17 cellular contexts compared by ENCODE assay signal in the genomic region with DNA sequence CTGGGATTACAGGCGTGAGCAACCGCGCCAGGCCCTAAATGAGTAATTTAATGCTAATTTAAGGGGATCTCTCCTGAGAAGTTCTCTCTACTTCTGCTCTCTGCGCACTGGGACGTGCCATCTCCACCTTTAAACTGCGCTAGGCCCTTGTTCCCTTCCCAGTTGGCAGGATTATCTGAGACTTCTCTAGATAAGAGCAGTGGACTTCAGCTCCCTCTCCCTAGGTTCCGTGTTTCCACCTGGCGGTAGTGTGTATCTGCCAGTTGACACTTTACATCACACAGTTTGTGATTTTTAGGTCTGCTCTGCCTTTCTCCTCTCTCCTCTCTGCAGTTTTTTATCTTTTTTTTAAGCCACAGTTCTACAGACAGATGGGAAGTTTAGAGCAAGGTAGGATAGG. TPM values are rescaled to one million over a fixed set of nuclear protein-coding genes. Genes with fewer than 3 reads are reported as not detected.
A peak's percentile ranks its signal among the peaks of the same experiment; 100 is the strongest.
DNase-seq lines count a peak whose midpoint lies in the region; ATAC-seq, FAIRE-seq and TF ChIP-seq lines count a peak whose summit lies in the region.
"Had no signal": no experiment of that assay in that cellular context is flagged by ENCODE, and none has a peak within 500 bp of the region (broad histone marks: within the 10 kb centered on the region; RNA-seq: fewer than 3 reads in every experiment).

No MANE protein-coding gene starts in this region.

- peak overlapping the region; percentile 88 for H3K27ac Mint-ChIP-seq in HFFc6
- H3K27ac Mint-ChIP-seq: activated CD4-positive, alpha-beta T cell treated with anti-CD3 and anti-CD28 coated beads, Interleukin-2, amount 10 ng/mL, durations not matched to agents 7 days and 5 days; CD4-positive, alpha-beta T cell; T-cell had no signal

- no peak overlapping the region for H3K9ac ChIP-seq in colonic mucosa (ENCODE audit: low read depth in 2 of 2, low read length in 2 of 2)

- no peak for TF ChIP-seq POLR2A in body of pancreas (IDR thresholded peaks at IDR 0.05)

- H3K4me1 Mint-ChIP-seq in HFFc6 (ENCODE audit: low read depth) = peaks cover 85% of the 10 kb centered on the region
- H3K4me1 Mint-ChIP-seq: activated CD4-positive, alpha-beta T cell treated with anti-CD3 and anti-CD28 coated beads, Interleukin-2, amount 10 ng/mL, durations not matched to agents 7 days and 5 days; T-cell had no signal

- H3K27me3 ChIP-seq in body of pancreas (no peaks in the 10 kb centered on the region), hepatocyte (no peaks in the 10 kb centered on the region), small intestine (ENCODE audit: control insufficient read depth in 2 of 2, insufficient read depth in 2 of 2, low read length in 2 of 2) (no peaks in the 10 kb centered on the region), colonic mucosa (no peaks in the 10 kb centered on the region)

- H3K4me1 ChIP-seq in body of pancreas (peaks cover 18% of the 10 kb centered on the region), hepatocyte (ENCODE audit: insufficient read depth) (peaks cover 25% of the 10 kb centered on the region), small intestine (ENCODE audit: control insufficient read depth in 2 of 2, insufficient read depth in 1 of 2, low read depth in 1 of 2, low read length in 1 of 2) (peaks cover 3 to 7% of the 10 kb centered on the region in 2 donors), colonic mucosa (no peaks in the 10 kb centered on the region)

- peak overlapping the region; percentile 78 for H3K4me3 Mint-ChIP-seq in HFFc6
- H3K4me3 Mint-ChIP-seq: activated CD4-positive, alpha-beta T cell treated with anti-CD3 and anti-CD28 coated beads, Interleukin-2, amount 10 ng/mL, durations not matched to agents 7 days and 5 days; CD4-positive, alpha-beta T cell; T-cell had no signal

- H3K4me2 ChIP-seq in hepatocyte = peak overlapping the region; percentile 22

- H3K9me3 ChIP-seq in body of pancreas (no peaks in the 10 kb centered on the region), hepatocyte (ENCODE audit: low read depth) (no peaks in the 10 kb centered on the region), small intestine (ENCODE audit: control insufficient read depth, low read depth) (no peaks in the 10 kb centered on the region), colonic mucosa (no peaks in the 10 kb centered on the region)

- H3K79me2 ChIP-seq in hepatocyte = peaks cover 62% of the 10 kb centered on the region

- H3K27ac ChIP-seq in body of pancreas (peak overlapping the region in 1 of 4 donors; percentile 24), hepatocyte (peak overlapping the region; percentile 51), small intestine (ENCODE audit: low read depth in 1 of 2, low read length in 1 of 2) (peak overlapping the region in 1 of 2 donors; percentile 2), colonic mucosa (no peak overlapping the region)

- H2AFZ ChIP-seq in hepatocyte = no peak overlapping the region

- intact Hi-C loops in body of pancreas (cut with DNase I) (no loop called here), posterior vena cava (cut with DNase I) (no loop called here), colonic mucosa (cut with DNase I) (no loop called here)

- FAIRE-seq in small intestine (lab: Jason Lieb, UNC) = no peak

- no peaks in the 10 kb centered on the region for H3K36me3 ChIP-seq in body of pancreas (replicated peaks in 1 of 2; ENCODE audit: insufficient read depth in 1 of 2, low read depth in 2 of 2)
- H3K36me3 ChIP-seq in hepatocyte (replicated peaks; ENCODE audit: insufficient read depth, low read depth) = no peaks in the 10 kb centered on the region
- no peaks in the 10 kb centered on the region for H3K36me3 ChIP-seq in small intestine (ENCODE audit: control insufficient read depth in 2 of 2, insufficient read depth in 2 of 2, low read length in 2 of 2)
- H3K36me3 ChIP-seq in colonic mucosa = no peaks in the 10 kb centered on the region

- 50 to 56% methylated on average over 8 of the region's 8 CpGs for WGBS in body of pancreas, 2 donors
- 70% methylated on average over 8 of the region's 8 CpGs for WGBS in hepatocyte (ENCODE audit: low lambda C conversion rate, missing lambda C conversion rate)
- WGBS in small intestine, 3 donors = 10 to 59% (median 31%) methylated on average over 8 of the region's 8 CpGs

- no peaks in the 10 kb centered on the region for H3K9me3 Mint-ChIP-seq in HFFc6
- H3K9me3 Mint-ChIP-seq: activated CD4-positive, alpha-beta T cell treated with anti-CD3 and anti-CD28 coated beads, Interleukin-2, amount 10 ng/mL, durations not matched to agents 7 days and 5 days; CD4-positive, alpha-beta T cell; T-cell had no signal

- H3K36me3 Mint-ChIP-seq in HFFc6 (ENCODE audit: low read depth) = peaks cover 6% of the 10 kb centered on the region; the same call in 1 of the 2 replicates

- TF ChIP-seq CTCF in HFFc6 (IDR thresholded peaks at IDR 0.05) (no peak), body of pancreas (IDR thresholded peaks at IDR 0.05) (peak in 4 of 7 experiments; percentile 34 to 54 (median 37)), hepatocyte (IDR thresholded peaks at IDR 0.05; ENCODE audit: poor library complexity) (peak; percentile 20), colonic mucosa (IDR thresholded peaks at IDR 0.05) (no peak)

- H3K9me2 ChIP-seq in hepatocyte (replicated peaks; ENCODE audit: insufficient read depth) = no peaks in the 10 kb centered on the region

- no peaks in the 10 kb centered on the region for H3K27me3 Mint-ChIP-seq in HFFc6 (ENCODE audit: insufficient read depth)
- H3K27me3 Mint-ChIP-seq: activated CD4-positive, alpha-beta T cell treated with anti-CD3 and anti-CD28 coated beads, Interleukin-2, amount 10 ng/mL, durations not matched to agents 7 days and 5 days; CD4-positive, alpha-beta T cell; T-cell had no signal

- no peaks in the 10 kb centered on the region for H4K20me1 ChIP-seq in hepatocyte (ENCODE audit: insufficient read depth, poor library complexity, severe bottlenecking)

- H3K4me3 ChIP-seq in body of pancreas = no peak overlapping the region
- H3K4me3 ChIP-seq in hepatocyte = no peak overlapping the region
- no peak overlapping the region for H3K4me3 ChIP-seq in small intestine (ENCODE audit: low read depth in 1 of 2, low read length in 2 of 2)
- H3K4me3 ChIP-seq in colonic mucosa = no peak overlapping the region

- ATAC-seq in body of pancreas = peak; percentile 65
- ATAC-seq: T-cell had no signal

- DNase-seq in HFFc6 = no peak
- DNase-seq in body of pancreas = peak in 3 of 4 donors; percentile 33 to 60 (median 47)
- DNase-seq in hepatocyte (ENCODE audit: low spot score) = peak; percentile 63
- DNase-seq in small intestine = peak; percentile 91
- no peak for DNase-seq in posterior vena cava (ENCODE audit: low spot score)
- no peak for DNase-seq in effector CD4-positive, alpha-beta T cell
- no peak for DNase-seq in colonic mucosa
- no peak for DNase-seq in hippocampal formation (lab: John Stamatoyannopoulos, UW)
- DNase-seq: activated CD4-positive, alpha-beta T cell treated with anti-CD3 and anti-CD28 coated beads, Interleukin-2, amount 10 ng/mL, durations not matched to agents 7 days and 5 days; CD4-positive, alpha-beta T cell; GF-D8; Kasumi-1; NCI-H187 treated with DMSO at 0.1 percent for 48 hours; NK-92 treated with Interleukin-12 subunit alpha and Interleukin-12 subunit beta, amount 100 ng/mL, for 24 hours; posterior cingulate gyrus; stimulated activated naive CD4-positive, alpha-beta T cell treated with Interleukin-2 at 50 U/mL for 16 hours; T-cell had no signal

RNA-seq across cellular contexts. Expression of gene ARHGAP10, which starts 40.2 kb away (rescaled TPM):
- total RNA-seq in HFFc6 (2021; fragmentation: NEBNext Ultra II Directional; extraction: Animal tissue kit (Norgen Biotek cat#: 25700)) = 10 to 100 TPM; 31.1 to 37.1 (median 32.3) TPM
- 10 to 100 TPM; 23.9 to 28.7 TPM for total RNA-seq in body of pancreas
- 23.4 and 24.8 TPM in 2 replicates for total RNA-seq in hepatocyte
- polyA plus RNA-seq in hepatocyte = 16.8 and 26.5 TPM in 2 replicates
- polyA plus RNA-seq in small intestine = 1 to 10 TPM; 3.4 to 9.7 (median 3.8) TPM
- total RNA-seq in posterior vena cava = 10 to 100 TPM; 79.0 to 80.5 TPM
- total RNA-seq in colonic mucosa = 1 to 10 TPM; 4.4 to 7.1 TPM

Comparison
In these comparisons a context has a peak if more than half of its experiments do, and no peak if none do; other contexts are left out.
1. DNase-seq: peak in body of pancreas (3 of 4), hepatocyte (single experiment) and small intestine (single experiment); none in HFFc6 (single experiment), posterior vena cava (single experiment), effector CD4-positive, alpha-beta T cell (single experiment), colonic mucosa (single experiment) and hippocampal formation (0 of 2).
2. CTCF ChIP-seq: peak in body of pancreas (4 of 7) and hepatocyte (single experiment); none in HFFc6 (single experiment) and colonic mucosa (single experiment).